In genomic region chr3:126340943-126341754, GRCh38 we compare ENCODE assay signal across 23 cellular contexts. TPM values are rescaled to one million over a fixed set of nuclear protein-coding genes. Genes with fewer than 3 reads are reported as not detected.
DNase-seq lines count a peak whose midpoint lies in the region; ATAC-seq and TF ChIP-seq lines count a peak whose summit lies in the region.
"Had no signal": no experiment of that assay in that cellular context is flagged by ENCODE, and none has a peak within 500 bp of the region (broad histone marks: within the 10 kb centered on the region; RNA-seq: fewer than 3 reads in every experiment).

No MANE protein-coding gene starts in this region.

- H3K9ac ChIP-seq in endodermal cell (ENCODE audit: extremely low read depth, low read length, poor library complexity, severe bottlenecking) = no peak overlapping the region
- H3K9ac ChIP-seq: parathyroid adenoma had no signal

- no peaks in the 10 kb centered on the region for H3K36me3 Mint-ChIP-seq in activated T-cell treated with anti-CD3 and anti-CD28 coated beads, Interleukin-2, amount 50 U/mL, for 24 hours (ENCODE audit: low read depth)
- H3K36me3 Mint-ChIP-seq in activated T-cell treated with anti-CD3 and anti-CD28 coated beads, Interleukin-2, amount 50 U/mL, for 4 hours (ENCODE audit: insufficient read depth) = no peaks in the 10 kb centered on the region
- peaks cover 4% of the 10 kb centered on the region for H3K36me3 Mint-ChIP-seq in endodermal cell (ENCODE audit: low read depth)
- H3K36me3 Mint-ChIP-seq: CD8-positive, alpha-beta memory T cell had no signal

- H3K9me3 Mint-ChIP-seq in activated T-cell treated with anti-CD3 and anti-CD28 coated beads, Interleukin-2, amount 50 U/mL, for 24 hours = no peaks in the 10 kb centered on the region
- peaks cover 4% of the 10 kb centered on the region for H3K9me3 Mint-ChIP-seq in activated T-cell treated with anti-CD3 and anti-CD28 coated beads, Interleukin-2, amount 50 U/mL, for 4 hours
- no peaks in the 10 kb centered on the region for H3K9me3 Mint-ChIP-seq in endodermal cell

- 94 to 95% methylated on average over 12 to 19 of the region's 19 CpGs for WGBS in endodermal cell (ENCODE audit: insufficient coverage in 1 of 2, insufficient read length in 1 of 2), 2 experiments

- no peak for ATAC-seq in activated T-cell treated with anti-CD3 and anti-CD28 coated beads, Interleukin-2, amount 50 U/mL, for 4 hours
- ATAC-seq: HCT116 had no signal

- no peaks in the 10 kb centered on the region for H3K4me1 Mint-ChIP-seq in activated T-cell treated with anti-CD3 and anti-CD28 coated beads, Interleukin-2, amount 50 U/mL, for 24 hours (ENCODE audit: low read depth)
- H3K4me1 Mint-ChIP-seq in activated T-cell treated with anti-CD3 and anti-CD28 coated beads, Interleukin-2, amount 50 U/mL, for 4 hours (ENCODE audit: low read depth) = no peaks in the 10 kb centered on the region
- peaks cover 4% of the 10 kb centered on the region for H3K4me1 Mint-ChIP-seq in endodermal cell
- H3K4me1 Mint-ChIP-seq: CD8-positive, alpha-beta memory T cell had no signal

- H3K9me3 ChIP-seq in endodermal cell (ENCODE audit: control insufficient read depth, low read length) = no peaks in the 10 kb centered on the region
- H3K9me3 ChIP-seq in osteoblast (ENCODE audit: low read depth, low read length) = no peaks in the 10 kb centered on the region

- H2AFZ ChIP-seq in osteoblast (ENCODE audit: low read length) = no peak overlapping the region
- H2AFZ ChIP-seq: parathyroid adenoma had no signal

- TF ChIP-seq CTCF in endodermal cell (conservative IDR thresholded peaks at IDR 0.05) (no peak), osteoblast (IDR thresholded peaks at IDR 0.05; ENCODE audit: extremely low read depth, low read depth, low read length) (no peak)

- H3K4me2 ChIP-seq in osteoblast (ENCODE audit: insufficient read depth, low read length) = no peak overlapping the region

- H3K27me3 ChIP-seq in endodermal cell (ENCODE audit: control insufficient read depth, insufficient read depth, low read length, poor library complexity, severe bottlenecking) (no peaks in the 10 kb centered on the region), osteoblast (ENCODE audit: insufficient read depth, low read length) (peaks cover 17% of the 10 kb centered on the region)

- H3K4me3 Mint-ChIP-seq in activated T-cell treated with anti-CD3 and anti-CD28 coated beads, Interleukin-2, amount 50 U/mL, for 24 hours = no peak overlapping the region
- no peak overlapping the region for H3K4me3 Mint-ChIP-seq in activated T-cell treated with anti-CD3 and anti-CD28 coated beads, Interleukin-2, amount 50 U/mL, for 4 hours
- no peak overlapping the region for H3K4me3 Mint-ChIP-seq in endodermal cell
- H3K4me3 Mint-ChIP-seq: CD8-positive, alpha-beta memory T cell had no signal

- no peak overlapping the region for H3K4me3 ChIP-seq in endodermal cell (ENCODE audit: low read length)
- H3K4me3 ChIP-seq in osteoblast (ENCODE audit: insufficient read depth, low read length) = no peak overlapping the region
- H3K4me3 ChIP-seq: skin epidermis had no signal

- H3K79me2 ChIP-seq in osteoblast (ENCODE audit: insufficient read depth, low read length) = no peaks in the 10 kb centered on the region
- H3K79me2 ChIP-seq: parathyroid adenoma had no signal

- H3K4me1 ChIP-seq in endodermal cell (ENCODE audit: control insufficient read depth, insufficient read depth, low read length) (no peaks in the 10 kb centered on the region), osteoblast (ENCODE audit: insufficient read depth, low read length) (peaks cover 8% of the 10 kb centered on the region)
- H3K4me1 ChIP-seq: parathyroid adenoma had no signal

- no peak overlapping the region for H3K27ac ChIP-seq in endodermal cell (ENCODE audit: low read depth, low read length)
- H3K27ac ChIP-seq in osteoblast (ENCODE audit: low read depth, low read length) = no peak overlapping the region
- H3K27ac ChIP-seq: parathyroid adenoma, skin epidermis had no signal

- peaks cover 11% of the 10 kb centered on the region for H3K27me3 Mint-ChIP-seq in activated T-cell treated with anti-CD3 and anti-CD28 coated beads, Interleukin-2, amount 50 U/mL, for 24 hours
- H3K27me3 Mint-ChIP-seq in activated T-cell treated with anti-CD3 and anti-CD28 coated beads, Interleukin-2, amount 50 U/mL, for 4 hours (ENCODE audit: low read depth) = peaks cover 10% of the 10 kb centered on the region
- no peaks in the 10 kb centered on the region for H3K27me3 Mint-ChIP-seq in endodermal cell (ENCODE audit: insufficient read depth)

- no peaks in the 10 kb centered on the region for H4K20me1 ChIP-seq in osteoblast (ENCODE audit: insufficient read depth, low read length)

- no peak overlapping the region for H3K27ac Mint-ChIP-seq in activated T-cell treated with anti-CD3 and anti-CD28 coated beads, Interleukin-2, amount 50 U/mL, for 24 hours
- H3K27ac Mint-ChIP-seq in endodermal cell = no peak overlapping the region

- no peaks in the 10 kb centered on the region for H3K36me3 ChIP-seq in endodermal cell (ENCODE audit: control insufficient read depth, insufficient read depth, low read length)
- no peaks in the 10 kb centered on the region for H3K36me3 ChIP-seq in osteoblast (ENCODE audit: insufficient read depth, low read length)

- peak; percentile 11 for DNase-seq in activated T-cell treated with anti-CD3 and anti-CD28 coated beads, Interleukin-2, amount 50 U/mL, for 24 hours
- no peak for DNase-seq in activated T-cell treated with anti-CD3 and anti-CD28 coated beads, Interleukin-2, amount 50 U/mL, for 4 hours
- peak; percentile 36 for DNase-seq in endodermal cell
- peak; percentile 84 for DNase-seq in osteoblast (ENCODE audit: insufficient read length, low spot score, missing footprints)
- DNase-seq in ureter (ENCODE audit: low spot score) = peak; percentile 35
- no peak for DNase-seq in NCI-H446 (lab: John Stamatoyannopoulos, UW)
- no peak for DNase-seq in SK-N-DZ (ENCODE audit: low spot score)
- no peak for DNase-seq in NCI-H345 (lab: John Stamatoyannopoulos, UW)
- DNase-seq: activated CD4-positive, alpha-beta T cell treated with anti-CD3 and anti-CD28 coated beads, Interleukin-2, amount 50 U/mL, for 48 hours; activated gamma-delta T cell; CD8-positive, alpha-beta memory T cell; DND-41; Kasumi-1; NCI-H1092 treated with DMSO at 0.1 percent for 48 hours; NCI-H774; stimulated activated CD4-positive, alpha-beta T cell treated with anti-CD3 and anti-CD28 coated beads, Interleukin-4, amount 100 ng/mL, for 4 hours; stimulated activated CD8-positive, alpha-beta memory T cell treated with anti-CD3 and anti-CD28 coated beads, Interleukin-4, amount 100 ng/mL, for 48 hours had no signal

RNA-seq across cellular contexts. Expression of gene KLF15, which starts 16.1 kb away (rescaled TPM):
- under 1 TPM; 0.18 to 0.28 (median 0.22) TPM for total RNA-seq in activated T-cell treated with anti-CD3 and anti-CD28 coated beads, Interleukin-2, amount 50 U/mL, for 4 hours
- 10 to 100 TPM; 20.7 to 31.1 TPM for total RNA-seq in endodermal cell
- polyA plus RNA-seq in endodermal cell (2013, experiment 1 of 2) = 7.3 TPM
- 5.6 TPM for polyA plus RNA-seq in endodermal cell (2013, experiment 2 of 2)
- 4.3 and 4.4 TPM in 2 replicates for total RNA-seq in osteoblast
- 18.9 TPM for total RNA-seq in ureter
- polyA plus RNA-seq in SK-N-DZ (2014; cell fraction: cytosol; rRNA removed) = 7.5 and 10.0 TPM in 2 replicates
- 12.3 and 12.6 TPM in 2 replicates for polyA plus RNA-seq in SK-N-DZ (2014; cell fraction: nucleus; rRNA removed)
- polyA plus RNA-seq: CD8-positive, alpha-beta memory T cell had no signal

RNA-seq across cellular contexts. Expression of gene CFAP100, which starts 53.6 kb away (rescaled TPM):
- not detected for total RNA-seq in activated T-cell treated with anti-CD3 and anti-CD28 coated beads, Interleukin-2, amount 50 U/mL, for 4 hours
- total RNA-seq in endodermal cell (under 1 TPM; 0.44 to 0.66 TPM), osteoblast (not detected in 2 replicates), ureter (not detected)
- polyA plus RNA-seq in endodermal cell (2013, experiment 1 of 2) = 2.6 TPM
- 1.6 TPM for polyA plus RNA-seq in endodermal cell (2013, experiment 2 of 2)
- not detected in 2 replicates for polyA plus RNA-seq in SK-N-DZ (2014; cell fraction: cytosol; rRNA removed)
- polyA plus RNA-seq in SK-N-DZ (2014; cell fraction: nucleus; rRNA removed) = not detected in 2 replicates
- total RNA-seq: astrocyte; CD8-positive, alpha-beta memory T cell; kidney epithelial cell had no signal
- polyA plus RNA-seq: AG04450; CD8-positive, alpha-beta memory T cell had no signal

Comparison
In these comparisons a context has a peak if more than half of its experiments do, and no peak if none do; other contexts are left out.
1. DNase-seq: peak in activated T-cell treated with anti-CD3 and anti-CD28 coated beads, Interleukin-2, amount 50 U/mL, for 24 hours (single experiment), endodermal cell (single experiment), osteoblast (single experiment) and ureter (single experiment); none in activated T-cell treated with anti-CD3 and anti-CD28 coated beads, Interleukin-2, amount 50 U/mL, for 4 hours (single experiment), NCI-H446 (0 of 2), SK-N-DZ (single experiment) and NCI-H345 (single experiment).